Comparison of ENCODE assay signal across 1 cellular context in genomic region chr1:200365897-200366426, GRCh38.
A peak's percentile ranks its signal among the peaks of the same experiment; 100 is the strongest.
TF ChIP-seq lines count a peak whose summit lies in the region.

No MANE protein-coding gene starts in this region.

TF ChIP-seq in A549, 52 proteins besides CTCF, POLR2A, EP300 and RAD21 (continued from another document):
- TF ChIP-seq SMC3 (IDR thresholded peaks at IDR 0.05) (peak; percentile 30; the same call in 1 of the 3 replicates), CHD4 (IDR thresholded peaks at IDR 0.05; ENCODE audit: borderline replicate concordance) (no peak), ZNF302 (CRISPR knock-in tag; IDR thresholded peaks at IDR 0.05) (no peak), MAFK (IDR thresholded peaks at IDR 0.05; ENCODE audit: partially characterized antibody) (no peak), MAX (IDR thresholded peaks at IDR 0.05) (peak; percentile 64), ZSCAN20 (CRISPR knock-in tag; IDR thresholded peaks at IDR 0.05) (no peak), CBX8 (IDR thresholded peaks at IDR 0.05) (no peak), TFCP2L1 (CRISPR knock-in tag; IDR thresholded peaks at IDR 0.05) (no peak), FOXS1 (CRISPR knock-in tag; IDR thresholded peaks at IDR 0.05) (no peak), E2F6 (IDR thresholded peaks at IDR 0.05; ENCODE audit: borderline replicate concordance, low read depth) (no peak), MAZ (IDR thresholded peaks at IDR 0.05; ENCODE audit: borderline replicate concordance, low read depth, low read length) (no peak), HEYL (CRISPR knock-in tag; IDR thresholded peaks at IDR 0.05) (no peak), RARB (CRISPR knock-in tag; IDR thresholded peaks at IDR 0.05) (no peak), KDM1A (IDR thresholded peaks at IDR 0.05; ENCODE audit: low read depth) (no peak), FOSL2 (IDR thresholded peaks at IDR 0.05) (peak; percentile 44), FOSL2 (CRISPR knock-in tag; IDR thresholded peaks at IDR 0.05) (peak; percentile 23; the same call in 1 of the 2 replicates), NPAS2 (CRISPR knock-in tag; IDR thresholded peaks at IDR 0.05; ENCODE audit: borderline replicate concordance) (no peak), RFX5 (IDR thresholded peaks at IDR 0.05) (no peak), POLR2AphosphoS2 (conservative IDR thresholded peaks at IDR 0.05; ENCODE audit: low read length) (no peak), FOSB (CRISPR knock-in tag; IDR thresholded peaks at IDR 0.05) (no peak), CHD2 (IDR thresholded peaks at IDR 0.05; ENCODE audit: low read length, partially characterized antibody) (no peak), NR3C1 (IDR thresholded peaks at IDR 0.05) (no peak), CEBPB (IDR thresholded peaks at IDR 0.05) (no peak; a peak in 1 of 4 replicates), GATA3 (IDR thresholded peaks at IDR 0.05; ENCODE audit: borderline replicate concordance) (peak; percentile 59), ZFP36 (IDR thresholded peaks at IDR 0.05; ENCODE audit: borderline replicate concordance, partially characterized antibody) (no peak)
- TF ChIP-seq, protein P1, sequence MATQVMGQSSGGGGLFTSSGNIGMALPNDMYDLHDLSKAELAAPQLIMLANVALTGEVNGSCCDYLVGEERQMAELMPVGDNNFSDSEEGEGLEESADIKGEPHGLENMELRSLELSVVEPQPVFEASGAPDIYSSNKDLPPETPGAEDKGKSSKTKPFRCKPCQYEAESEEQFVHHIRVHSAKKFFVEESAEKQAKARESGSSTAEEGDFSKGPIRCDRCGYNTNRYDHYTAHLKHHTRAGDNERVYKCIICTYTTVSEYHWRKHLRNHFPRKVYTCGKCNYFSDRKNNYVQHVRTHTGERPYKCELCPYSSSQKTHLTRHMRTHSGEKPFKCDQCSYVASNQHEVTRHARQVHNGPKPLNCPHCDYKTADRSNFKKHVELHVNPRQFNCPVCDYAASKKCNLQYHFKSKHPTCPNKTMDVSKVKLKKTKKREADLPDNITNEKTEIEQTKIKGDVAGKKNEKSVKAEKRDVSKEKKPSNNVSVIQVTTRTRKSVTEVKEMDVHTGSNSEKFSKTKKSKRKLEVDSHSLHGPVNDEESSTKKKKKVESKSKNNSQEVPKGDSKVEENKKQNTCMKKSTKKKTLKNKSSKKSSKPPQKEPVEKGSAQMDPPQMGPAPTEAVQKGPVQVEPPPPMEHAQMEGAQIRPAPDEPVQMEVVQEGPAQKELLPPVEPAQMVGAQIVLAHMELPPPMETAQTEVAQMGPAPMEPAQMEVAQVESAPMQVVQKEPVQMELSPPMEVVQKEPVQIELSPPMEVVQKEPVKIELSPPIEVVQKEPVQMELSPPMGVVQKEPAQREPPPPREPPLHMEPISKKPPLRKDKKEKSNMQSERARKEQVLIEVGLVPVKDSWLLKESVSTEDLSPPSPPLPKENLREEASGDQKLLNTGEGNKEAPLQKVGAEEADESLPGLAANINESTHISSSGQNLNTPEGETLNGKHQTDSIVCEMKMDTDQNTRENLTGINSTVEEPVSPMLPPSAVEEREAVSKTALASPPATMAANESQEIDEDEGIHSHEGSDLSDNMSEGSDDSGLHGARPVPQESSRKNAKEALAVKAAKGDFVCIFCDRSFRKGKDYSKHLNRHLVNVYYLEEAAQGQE (IDR thresholded peaks at IDR 0.05) = no peak
- TF ChIP-seq, protein P2, sequence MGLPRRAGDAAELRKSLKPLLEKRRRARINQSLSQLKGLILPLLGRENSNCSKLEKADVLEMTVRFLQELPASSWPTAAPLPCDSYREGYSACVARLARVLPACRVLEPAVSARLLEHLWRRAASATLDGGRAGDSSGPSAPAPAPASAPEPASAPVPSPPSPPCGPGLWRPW (IDR thresholded peaks at IDR 0.05) = no peak
